17 cellular contexts compared by ENCODE assay signal in genomic region chr7:2022021-2022409, GRCh38.
"Had no signal": no experiment of that assay in that cellular context is flagged by ENCODE, and none has a peak within 500 bp of the region (broad histone marks: within the 10 kb centered on the region; RNA-seq: fewer than 3 reads in every experiment).

No MANE protein-coding gene starts in this region.

- H3K36me3 ChIP-seq: adrenal gland, cardiac muscle cell, colonic mucosa, esophagus muscularis mucosa, tibial artery, vagina had no signal

- H3K9me3 ChIP-seq: colonic mucosa, vagina had no signal

- H3K4me3 ChIP-seq: adrenal gland, cardiac muscle cell, colonic mucosa, esophagus muscularis mucosa, hepatocyte, tibial artery, vagina had no signal

- H3K27me3 ChIP-seq: adrenal gland, cardiac muscle cell, colonic mucosa, esophagus muscularis mucosa, hepatocyte, tibial artery, vagina had no signal

- H3K27ac Mint-ChIP-seq: activated CD4-positive, alpha-beta T cell treated with anti-CD3 and anti-CD28 coated beads, Interleukin-2, amount 10 ng/mL, durations not matched to agents 7 days and 5 days; activated naive CD4-positive, alpha-beta T cell treated with anti-CD3 and anti-CD28 coated beads, Interleukin-2, amount 50 U/mL, for 24 hours; activated T-helper 17 cell treated with anti-CD3 and anti-CD28 coated beads, Interleukin-2, amount 50 U/mL, for 72 hours; nephron progenitor cell had no signal

- H3K4me3 Mint-ChIP-seq: activated CD4-positive, alpha-beta T cell treated with anti-CD3 and anti-CD28 coated beads, Interleukin-2, amount 10 ng/mL, durations not matched to agents 7 days and 5 days; activated naive CD4-positive, alpha-beta T cell treated with anti-CD3 and anti-CD28 coated beads, Interleukin-2, amount 50 U/mL, for 24 hours; activated T-helper 17 cell treated with anti-CD3 and anti-CD28 coated beads, Interleukin-2, amount 50 U/mL, for 72 hours; nephron progenitor cell; stimulated activated naive B cell treated with anti-CD40 and anti-IgM and Interleukin-4, amounts not matched to agents 10 μg/mL and 1 μg/mL and 100 μg/mL, for 72 hours had no signal

- H2AFZ ChIP-seq: hepatocyte had no signal

- H3K4me1 ChIP-seq: colonic mucosa had no signal

- H3K27me3 Mint-ChIP-seq: activated CD4-positive, alpha-beta T cell treated with anti-CD3 and anti-CD28 coated beads, Interleukin-2, amount 10 ng/mL, durations not matched to agents 7 days and 5 days; activated naive CD4-positive, alpha-beta T cell treated with anti-CD3 and anti-CD28 coated beads, Interleukin-2, amount 50 U/mL, for 24 hours; activated T-helper 17 cell treated with anti-CD3 and anti-CD28 coated beads, Interleukin-2, amount 50 U/mL, for 72 hours; stimulated activated naive B cell treated with anti-CD40 and anti-IgM and Interleukin-4, amounts not matched to agents 10 μg/mL and 1 μg/mL and 100 μg/mL, for 72 hours had no signal

- H3K27ac ChIP-seq: adrenal gland, colonic mucosa, esophagus muscularis mucosa, hepatocyte, tibial artery, vagina had no signal

- ATAC-seq: activated T-helper 17 cell treated with anti-CD3 and anti-CD28 coated beads, Interleukin-2, amount 50 U/mL, for 72 hours; stimulated activated naive B cell treated with anti-CD40 and anti-IgM and Interleukin-4, amounts not matched to agents 10 μg/mL and 1 μg/mL and 100 μg/mL, for 72 hours had no signal

- H3K4me2 ChIP-seq: hepatocyte had no signal

- DNase-seq: activated CD4-positive, alpha-beta T cell treated with anti-CD3 and anti-CD28 coated beads, Interleukin-2, amount 10 ng/mL, durations not matched to agents 7 days and 5 days; activated CD8-positive, alpha-beta memory T cell treated with anti-CD3 and anti-CD28 coated beads for 24 hours; activated T-cell treated with anti-CD3 and anti-CD28 coated beads for 4 hours; adrenal gland; colonic mucosa; effector CD4-positive, alpha-beta T cell; mesendoderm; nephron progenitor cell; stimulated activated CD4-positive, alpha-beta T cell treated with anti-CD3 and anti-CD28 coated beads, Interleukin-4, amount 100 ng/mL, for 1 hour; stimulated activated naive B cell treated with anti-CD40 and anti-IgM and Interleukin-4, amounts not matched to agents 10 μg/mL and 1 μg/mL and 100 μg/mL, for 72 hours had no signal
